Comparison of ENCODE assay signal across 20 cellular contexts in genomic region chr15:38613085-38613484, GRCh38. TPM values are rescaled to one million over a fixed set of nuclear protein-coding genes. Genes with fewer than 3 reads are reported as not detected.
DNase-seq lines count a peak whose midpoint lies in the region; ATAC-seq and TF ChIP-seq lines count a peak whose summit lies in the region.
"Had no signal": no experiment of that assay in that cellular context is flagged by ENCODE, and none has a peak within 500 bp of the region (broad histone marks: within the 10 kb centered on the region; RNA-seq: fewer than 3 reads in every experiment).

No MANE protein-coding gene starts in this region.

- H3K36me3 ChIP-seq in Loucy (ENCODE audit: insufficient read depth, low read length) = no peaks in the 10 kb centered on the region
- H3K36me3 ChIP-seq: thoracic aorta, uterus had no signal

- no peak overlapping the region for H2AFZ ChIP-seq in Loucy (ENCODE audit: low read length)
- H2AFZ ChIP-seq: PC-9 had no signal

- peak; percentile 60 for DNase-seq in activated T-cell treated with anti-CD3 and anti-CD28 coated beads, Interleukin-2, amount 50 U/mL, for 48 hours
- DNase-seq in activated T-cell treated with anti-CD3 and anti-CD28 coated beads for 4 hours (no peak), NCI-H446 treated with DMSO at 0.1 percent for 48 hours (lab: John Stamatoyannopoulos, UW) (no peak)
- DNase-seq in stimulated activated CD8-positive, alpha-beta memory T cell treated with anti-CD3 and anti-CD28 coated beads, Interleukin-4, amount 100 ng/mL, for 48 hours = peak; percentile 53
- DNase-seq: body of pancreas; H9; Karpas-422; MV-4-11; NCI-H1694 treated with DMSO at 0.1 percent for 48 hours; NCI-H2171 treated with DMSO at 0.1 percent for 48 hours; NCI-H524 treated with DMSO at 0.1 percent for 48 hours; NK-92 treated with Interleukin-12 subunit alpha and Interleukin-12 subunit beta, amount 100 ng/mL, for 24 hours; nucleus accumbens; PC-9; SHP77; uterus had no signal

- H3K4me1 Mint-ChIP-seq in activated T-helper 17 cell treated with anti-CD3 and anti-CD28 coated beads, Interleukin-2, amount 50 U/mL, for 72 hours = peaks cover 54% of the 10 kb centered on the region

- ATAC-seq in activated T-helper 17 cell treated with anti-CD3 and anti-CD28 coated beads, Interleukin-2, amount 50 U/mL, for 72 hours (replicated peaks) = no peak
- ATAC-seq in GM21381 (IDR thresholded peaks at IDR 0.05; ENCODE audit: unreplicated experiment) = no peak
- ATAC-seq: body of pancreas had no signal

- no peaks in the 10 kb centered on the region for H3K27me3 Mint-ChIP-seq in activated T-helper 17 cell treated with anti-CD3 and anti-CD28 coated beads, Interleukin-2, amount 50 U/mL, for 72 hours

- H3K4me3 ChIP-seq in Loucy (ENCODE audit: low read length, poor library complexity, severe bottlenecking) = no peak overlapping the region
- H3K4me3 ChIP-seq: body of pancreas, PC-9, thoracic aorta, uterus had no signal

- peak overlapping the region; percentile 83 for H3K4me3 Mint-ChIP-seq in activated T-helper 17 cell treated with anti-CD3 and anti-CD28 coated beads, Interleukin-2, amount 50 U/mL, for 72 hours
- H3K4me3 Mint-ChIP-seq: H9 had no signal

- no peaks in the 10 kb centered on the region for H3K27me3 ChIP-seq in Loucy (ENCODE audit: insufficient read depth, low read length, poor library complexity, severe bottlenecking)
- H3K27me3 ChIP-seq: body of pancreas, uterus had no signal

- H4K20me1 ChIP-seq in Loucy (ENCODE audit: insufficient read depth, low read length, poor library complexity, severe bottlenecking) = no peaks in the 10 kb centered on the region

- no peak for TF ChIP-seq CTCF in Loucy (conservative IDR thresholded peaks at IDR 0.05; ENCODE audit: low read length)

- peaks cover 3% of the 10 kb centered on the region for H3K9me3 Mint-ChIP-seq in activated T-helper 17 cell treated with anti-CD3 and anti-CD28 coated beads, Interleukin-2, amount 50 U/mL, for 72 hours
- H3K9me3 Mint-ChIP-seq: H9 had no signal

- H3K4me2 ChIP-seq in Loucy (ENCODE audit: low read depth, low read length, poor library complexity, severe bottlenecking) = peak overlapping the region; percentile 29
- H3K4me2 ChIP-seq: PC-9 had no signal

- H3K9me3 ChIP-seq in Loucy (ENCODE audit: insufficient read depth, low read depth, low read length) = no peaks in the 10 kb centered on the region
- H3K9me3 ChIP-seq: body of pancreas, thoracic aorta, uterus had no signal

- H3K36me3 Mint-ChIP-seq in activated T-helper 17 cell treated with anti-CD3 and anti-CD28 coated beads, Interleukin-2, amount 50 U/mL, for 72 hours (ENCODE audit: low read depth) = no peaks in the 10 kb centered on the region

- no peaks in the 10 kb centered on the region for H3K9me2 ChIP-seq in Loucy (replicated peaks; ENCODE audit: low read depth, low read length)

- H3K9ac ChIP-seq in Loucy (ENCODE audit: low read depth, low read length, poor library complexity, severe bottlenecking) = peak overlapping the region; percentile 5

- H3F3A ChIP-seq in Loucy (ENCODE audit: low read depth) = no peaks in the 10 kb centered on the region; the same call in 1 of the 2 replicates

- no peaks in the 10 kb centered on the region for H3K79me2 ChIP-seq in Loucy (ENCODE audit: insufficient read depth, low read length)

- H3K4me1 ChIP-seq in Loucy (ENCODE audit: insufficient read depth, low read length, poor library complexity, severe bottlenecking) = peaks cover 44% of the 10 kb centered on the region
- H3K4me1 ChIP-seq: body of pancreas, uterus had no signal

- H3K27ac Mint-ChIP-seq in activated T-helper 17 cell treated with anti-CD3 and anti-CD28 coated beads, Interleukin-2, amount 50 U/mL, for 72 hours = peak overlapping the region; percentile 98
- H3K27ac Mint-ChIP-seq: H9 had no signal

RNA-seq across cellular contexts. Expression of gene RASGRP1, which starts 48.5 kb away (rescaled TPM):
- total RNA-seq in activated T-helper 17 cell treated with anti-CD3 and anti-CD28 coated beads, Interleukin-2, amount 50 U/mL, for 72 hours = 100 to 1,000 TPM; 118 to 164 TPM

Comparison
In these comparisons a context has a peak if more than half of its experiments do, and no peak if none do; other contexts are left out.
1. DNase-seq: peak in activated T-cell treated with anti-CD3 and anti-CD28 coated beads, Interleukin-2, amount 50 U/mL, for 48 hours (2 of 2) and stimulated activated CD8-positive, alpha-beta memory T cell treated with anti-CD3 and anti-CD28 coated beads, Interleukin-4, amount 100 ng/mL, for 48 hours (single experiment); none in activated T-cell treated with anti-CD3 and anti-CD28 coated beads for 4 hours (single experiment) and NCI-H446 treated with DMSO at 0.1 percent for 48 hours (single experiment).